1 cellular context compared by ENCODE assay signal in the genomic region with DNA sequence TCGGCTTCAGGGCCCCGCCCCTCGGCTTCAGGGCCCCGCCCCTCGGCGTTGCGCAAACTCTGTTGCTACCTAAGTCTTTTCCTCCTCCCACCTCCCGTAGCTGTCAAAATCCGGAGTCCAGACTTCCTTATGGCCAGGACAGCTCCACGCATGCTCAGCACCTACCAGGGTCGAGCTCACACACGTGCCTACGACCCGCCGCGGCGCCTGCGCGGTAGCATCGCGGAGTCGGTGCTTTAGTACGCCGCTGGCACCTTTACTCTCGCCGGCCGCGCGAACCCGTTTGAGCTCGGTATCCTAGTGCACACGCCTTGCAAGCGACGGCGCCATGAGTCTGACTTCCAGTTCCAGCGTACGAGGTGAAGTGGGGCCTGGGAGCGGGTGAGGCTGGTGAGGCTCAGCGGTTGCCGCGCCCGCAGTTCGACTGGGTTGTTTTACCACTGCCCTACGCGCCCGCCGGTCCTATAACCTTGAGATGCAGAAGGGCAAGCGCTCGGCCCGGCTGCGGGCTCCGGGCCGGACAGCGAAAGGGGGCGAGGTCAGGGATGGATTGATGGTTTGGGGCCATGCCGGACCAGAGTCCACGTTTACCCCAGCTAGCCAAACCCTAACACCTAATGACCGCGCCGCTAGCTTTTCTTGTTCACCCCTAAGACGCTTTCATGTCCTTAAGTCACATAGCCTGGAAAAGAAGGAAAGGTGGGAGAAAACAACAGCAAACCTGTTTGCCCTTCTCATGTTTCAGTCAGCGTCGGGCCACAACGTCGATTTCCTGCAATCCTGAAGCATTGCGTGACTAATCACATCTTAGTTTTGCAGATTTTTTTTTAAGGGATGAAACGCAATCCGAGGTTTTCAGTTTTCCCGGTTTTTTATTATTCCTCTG.
TF ChIP-seq lines count a peak whose summit lies in the region.

A gene (plus strand): TSS at position 217 of the 886 bp plus-strand sequence. CDS start 112 bp downstream, at position 329.

TF ChIP-seq in HepG2, 621 proteins besides CTCF, POLR2A, EP300 and RAD21 (continued from another document and continues in another):
- TF ChIP-seq, protein P1, sequence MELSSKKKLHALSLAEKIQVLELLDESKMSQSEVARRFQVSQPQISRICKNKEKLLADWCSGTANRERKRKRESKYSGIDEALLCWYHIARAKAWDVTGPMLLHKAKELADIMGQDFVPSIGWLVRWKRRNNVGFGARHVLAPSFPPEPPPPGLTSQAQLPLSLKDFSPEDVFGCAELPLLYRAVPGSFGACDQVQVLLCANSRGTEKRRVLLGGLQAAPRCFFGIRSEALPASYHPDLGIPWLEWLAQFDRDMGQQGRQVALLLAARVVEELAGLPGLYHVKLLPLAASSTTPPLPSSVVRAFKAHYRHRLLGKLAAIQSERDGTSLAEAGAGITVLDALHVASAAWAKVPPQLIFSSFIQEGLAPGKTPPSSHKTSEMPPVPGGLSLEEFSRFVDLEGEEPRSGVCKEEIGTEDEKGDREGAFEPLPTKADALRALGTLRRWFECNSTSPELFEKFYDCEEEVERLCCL (CRISPR knock-in tag; IDR thresholded peaks at IDR 0.05; ENCODE audit: borderline replicate concordance): no peak
- TF ChIP-seq RBM39 (IDR thresholded peaks at IDR 0.05; ENCODE audit: low read depth, low read length, poor library complexity, severe bottlenecking) (peak; percentile 29), ZFP41 (CRISPR knock-in tag; IDR thresholded peaks at IDR 0.05; ENCODE audit: borderline replicate concordance) (peak; percentile 96), ZNF75D (CRISPR knock-in tag; IDR thresholded peaks at IDR 0.05; ENCODE audit: borderline replicate concordance) (no peak), FOXK2 (IDR thresholded peaks at IDR 0.05) (peak; percentile 55; the same call in 1 of the 2 replicates), PPARG (CRISPR knock-in tag; conservative IDR thresholded peaks at IDR 0.05) (peak; percentile 65), EEA1 (CRISPR knock-in tag; IDR thresholded peaks at IDR 0.05; ENCODE audit: borderline replicate concordance) (peak; percentile 88; the same call in 1 of the 2 replicates), ZNF703 (CRISPR knock-in tag; IDR thresholded peaks at IDR 0.05; ENCODE audit: borderline replicate concordance) (peak; percentile 76; the same call in 1 of the 2 replicates), PITX1 (CRISPR knock-in tag; IDR thresholded peaks at IDR 0.05) (peak; percentile 87), ZNF441 (CRISPR knock-in tag; IDR thresholded peaks at IDR 0.05; ENCODE audit: borderline replicate concordance) (peak; percentile 91), GABPA (IDR thresholded peaks at IDR 0.05; ENCODE audit: low read depth, low read length) (no peak), GABPA (CRISPR knock-in tag; IDR thresholded peaks at IDR 0.05; ENCODE audit: low read depth) (peak; percentile 61), PRPF4 (IDR thresholded peaks at IDR 0.05; ENCODE audit: low read depth, low read length, poor library complexity, severe bottlenecking) (no peak), RFX3 (CRISPR knock-in tag; IDR thresholded peaks at IDR 0.05) (no peak), ZNF562 (CRISPR knock-in tag; IDR thresholded peaks at IDR 0.05; ENCODE audit: borderline replicate concordance) (peak; percentile 71; the same call in 1 of the 2 replicates), GATAD2A (CRISPR knock-in tag; IDR thresholded peaks at IDR 0.05) (peak; percentile 42), FOXP1 (IDR thresholded peaks at IDR 0.05) (no peak; the same call in 1 of the 2 replicates), FOXP1 (CRISPR knock-in tag; IDR thresholded peaks at IDR 0.05) (no peak), PRMT3 (CRISPR knock-in tag; IDR thresholded peaks at IDR 0.05; ENCODE audit: borderline replicate concordance, low read depth) (no peak; the same call in 1 of the 2 replicates), ZNF607 (CRISPR knock-in tag; IDR thresholded peaks at IDR 0.05; ENCODE audit: borderline replicate concordance) (peak; percentile 99), ZNF460 (CRISPR knock-in tag; IDR thresholded peaks at IDR 0.05; ENCODE audit: borderline replicate concordance) (no peak; the same call in 1 of the 2 replicates), ZFYVE20 (CRISPR knock-in tag; IDR thresholded peaks at IDR 0.05; ENCODE audit: borderline replicate concordance, low read depth) (peak; percentile 97), ZNF121 (CRISPR knock-in tag; IDR thresholded peaks at IDR 0.05) (peak; percentile 52; the same call in 1 of the 2 replicates), HMG20B (CRISPR knock-in tag; conservative IDR thresholded peaks at IDR 0.05) (no peak), NR2F6 (IDR thresholded peaks at IDR 0.05) (0 out of 2 replicates have a peak, but pooled peaks have one; percentile 32), NR2F6 (CRISPR knock-in tag; IDR thresholded peaks at IDR 0.05) (no peak; the same call in 1 of the 2 replicates), MIER2 (CRISPR knock-in tag; IDR thresholded peaks at IDR 0.05) (peak; percentile 71; the same call in 1 of the 2 replicates), HNF4G (IDR thresholded peaks at IDR 0.05; ENCODE audit: borderline replicate concordance, low read depth, low read length) (no peak), HNF4G (CRISPR knock-in tag; IDR thresholded peaks at IDR 0.05; ENCODE audit: borderline replicate concordance, low read depth) (peak; percentile 83), MATR3 (CRISPR knock-in tag; IDR thresholded peaks at IDR 0.05) (no peak), AHR (CRISPR knock-in tag; IDR thresholded peaks at IDR 0.05) (peak; percentile 97), ATM (IDR thresholded peaks at IDR 0.05; ENCODE audit: borderline replicate concordance) (no peak), DNMT3B (CRISPR knock-in tag; conservative IDR thresholded peaks at IDR 0.05) (peak; percentile 39; the same call in 1 of the 2 replicates), MEIS1 (CRISPR knock-in tag; IDR thresholded peaks at IDR 0.05; ENCODE audit: borderline replicate concordance) (peak; percentile 67; the same call in 1 of the 2 replicates), FOSL2 (CRISPR knock-in tag; IDR thresholded peaks at IDR 0.05) (peak; percentile 55), ZNF598 (CRISPR knock-in tag; IDR thresholded peaks at IDR 0.05; ENCODE audit: borderline replicate concordance) (peak; percentile 88; the same call in 1 of the 2 replicates), ZNF546 (CRISPR knock-in tag; conservative IDR thresholded peaks at IDR 0.05) (peak; percentile 97), MEIS2 (CRISPR knock-in tag; IDR thresholded peaks at IDR 0.05) (peak; percentile 88), ZNF260 (CRISPR knock-in tag; IDR thresholded peaks at IDR 0.05; ENCODE audit: borderline replicate concordance, low read depth) (no peak), ETV6 (CRISPR knock-in tag; conservative IDR thresholded peaks at IDR 0.05) (peak; percentile 67; the same call in 1 of the 2 replicates), ZNF761 (CRISPR knock-in tag; conservative IDR thresholded peaks at IDR 0.05) (peak; percentile 96), ZMAT3 (CRISPR knock-in tag; conservative IDR thresholded peaks at IDR 0.05) (peak; percentile 98), ARHGAP35 (CRISPR knock-in tag; IDR thresholded peaks at IDR 0.05; ENCODE audit: borderline replicate concordance) (peak; percentile 96), ZSCAN12 (CRISPR knock-in tag; IDR thresholded peaks at IDR 0.05) (peak; percentile 88; the same call in 1 of the 2 replicates), TOPORS (CRISPR knock-in tag; IDR thresholded peaks at IDR 0.05) (peak; percentile 99), ZNF431 (CRISPR knock-in tag; IDR thresholded peaks at IDR 0.05; ENCODE audit: borderline replicate concordance, low read depth) (peak; percentile 98), MTA1 (CRISPR knock-in tag; IDR thresholded peaks at IDR 0.05; ENCODE audit: borderline replicate concordance) (peak; percentile 71; the same call in 1 of the 2 replicates)
- TF ChIP-seq, protein P2, sequence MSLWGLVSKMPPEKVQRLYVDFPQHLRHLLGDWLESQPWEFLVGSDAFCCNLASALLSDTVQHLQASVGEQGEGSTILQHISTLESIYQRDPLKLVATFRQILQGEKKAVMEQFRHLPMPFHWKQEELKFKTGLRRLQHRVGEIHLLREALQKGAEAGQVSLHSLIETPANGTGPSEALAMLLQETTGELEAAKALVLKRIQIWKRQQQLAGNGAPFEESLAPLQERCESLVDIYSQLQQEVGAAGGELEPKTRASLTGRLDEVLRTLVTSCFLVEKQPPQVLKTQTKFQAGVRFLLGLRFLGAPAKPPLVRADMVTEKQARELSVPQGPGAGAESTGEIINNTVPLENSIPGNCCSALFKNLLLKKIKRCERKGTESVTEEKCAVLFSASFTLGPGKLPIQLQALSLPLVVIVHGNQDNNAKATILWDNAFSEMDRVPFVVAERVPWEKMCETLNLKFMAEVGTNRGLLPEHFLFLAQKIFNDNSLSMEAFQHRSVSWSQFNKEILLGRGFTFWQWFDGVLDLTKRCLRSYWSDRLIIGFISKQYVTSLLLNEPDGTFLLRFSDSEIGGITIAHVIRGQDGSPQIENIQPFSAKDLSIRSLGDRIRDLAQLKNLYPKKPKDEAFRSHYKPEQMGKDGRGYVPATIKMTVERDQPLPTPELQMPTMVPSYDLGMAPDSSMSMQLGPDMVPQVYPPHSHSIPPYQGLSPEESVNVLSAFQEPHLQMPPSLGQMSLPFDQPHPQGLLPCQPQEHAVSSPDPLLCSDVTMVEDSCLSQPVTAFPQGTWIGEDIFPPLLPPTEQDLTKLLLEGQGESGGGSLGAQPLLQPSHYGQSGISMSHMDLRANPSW (CRISPR knock-in tag; IDR thresholded peaks at IDR 0.05; ENCODE audit: borderline replicate concordance): no peak; the same call in 1 of the 2 replicates
- TF ChIP-seq, protein P3, sequence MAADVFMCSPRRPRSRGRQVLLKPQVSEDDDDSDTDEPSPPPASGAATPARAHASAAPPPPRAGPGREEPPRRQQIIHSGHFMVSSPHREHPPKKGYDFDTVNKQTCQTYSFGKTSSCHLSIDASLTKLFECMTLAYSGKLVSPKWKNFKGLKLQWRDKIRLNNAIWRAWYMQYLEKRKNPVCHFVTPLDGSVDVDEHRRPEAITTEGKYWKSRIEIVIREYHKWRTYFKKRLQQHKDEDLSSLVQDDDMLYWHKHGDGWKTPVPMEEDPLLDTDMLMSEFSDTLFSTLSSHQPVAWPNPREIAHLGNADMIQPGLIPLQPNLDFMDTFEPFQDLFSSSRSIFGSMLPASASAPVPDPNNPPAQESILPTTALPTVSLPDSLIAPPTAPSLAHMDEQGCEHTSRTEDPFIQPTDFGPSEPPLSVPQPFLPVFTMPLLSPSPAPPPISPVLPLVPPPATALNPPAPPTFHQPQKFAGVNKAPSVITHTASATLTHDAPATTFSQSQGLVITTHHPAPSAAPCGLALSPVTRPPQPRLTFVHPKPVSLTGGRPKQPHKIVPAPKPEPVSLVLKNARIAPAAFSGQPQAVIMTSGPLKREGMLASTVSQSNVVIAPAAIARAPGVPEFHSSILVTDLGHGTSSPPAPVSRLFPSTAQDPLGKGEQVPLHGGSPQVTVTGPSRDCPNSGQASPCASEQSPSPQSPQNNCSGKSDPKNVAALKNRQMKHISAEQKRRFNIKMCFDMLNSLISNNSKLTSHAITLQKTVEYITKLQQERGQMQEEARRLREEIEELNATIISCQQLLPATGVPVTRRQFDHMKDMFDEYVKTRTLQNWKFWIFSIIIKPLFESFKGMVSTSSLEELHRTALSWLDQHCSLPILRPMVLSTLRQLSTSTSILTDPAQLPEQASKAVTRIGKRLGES (CRISPR knock-in tag; IDR thresholded peaks at IDR 0.05; ENCODE audit: borderline replicate concordance): peak; percentile 44; the same call in 1 of the 2 replicates
- TF ChIP-seq, protein P4, sequence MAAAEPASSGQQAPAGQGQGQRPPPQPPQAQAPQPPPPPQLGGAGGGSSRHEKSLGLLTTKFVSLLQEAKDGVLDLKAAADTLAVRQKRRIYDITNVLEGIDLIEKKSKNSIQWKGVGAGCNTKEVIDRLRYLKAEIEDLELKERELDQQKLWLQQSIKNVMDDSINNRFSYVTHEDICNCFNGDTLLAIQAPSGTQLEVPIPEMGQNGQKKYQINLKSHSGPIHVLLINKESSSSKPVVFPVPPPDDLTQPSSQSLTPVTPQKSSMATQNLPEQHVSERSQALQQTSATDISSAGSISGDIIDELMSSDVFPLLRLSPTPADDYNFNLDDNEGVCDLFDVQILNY (CRISPR knock-in tag; conservative IDR thresholded peaks at IDR 0.05): peak; percentile 70; the same call in 1 of the 2 replicates
- TF ChIP-seq, protein P5, sequence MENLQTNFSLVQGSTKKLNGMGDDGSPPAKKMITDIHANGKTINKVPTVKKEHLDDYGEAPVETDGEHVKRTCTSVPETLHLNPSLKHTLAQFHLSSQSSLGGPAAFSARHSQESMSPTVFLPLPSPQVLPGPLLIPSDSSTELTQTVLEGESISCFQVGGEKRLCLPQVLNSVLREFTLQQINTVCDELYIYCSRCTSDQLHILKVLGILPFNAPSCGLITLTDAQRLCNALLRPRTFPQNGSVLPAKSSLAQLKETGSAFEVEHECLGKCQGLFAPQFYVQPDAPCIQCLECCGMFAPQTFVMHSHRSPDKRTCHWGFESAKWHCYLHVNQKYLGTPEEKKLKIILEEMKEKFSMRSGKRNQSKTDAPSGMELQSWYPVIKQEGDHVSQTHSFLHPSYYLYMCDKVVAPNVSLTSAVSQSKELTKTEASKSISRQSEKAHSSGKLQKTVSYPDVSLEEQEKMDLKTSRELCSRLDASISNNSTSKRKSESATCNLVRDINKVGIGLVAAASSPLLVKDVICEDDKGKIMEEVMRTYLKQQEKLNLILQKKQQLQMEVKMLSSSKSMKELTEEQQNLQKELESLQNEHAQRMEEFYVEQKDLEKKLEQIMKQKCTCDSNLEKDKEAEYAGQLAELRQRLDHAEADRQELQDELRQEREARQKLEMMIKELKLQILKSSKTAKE (CRISPR knock-in tag; IDR thresholded peaks at IDR 0.05; ENCODE audit: borderline replicate concordance): peak; percentile 20; the same call in 1 of the 2 replicates
- TF ChIP-seq, protein P6, sequence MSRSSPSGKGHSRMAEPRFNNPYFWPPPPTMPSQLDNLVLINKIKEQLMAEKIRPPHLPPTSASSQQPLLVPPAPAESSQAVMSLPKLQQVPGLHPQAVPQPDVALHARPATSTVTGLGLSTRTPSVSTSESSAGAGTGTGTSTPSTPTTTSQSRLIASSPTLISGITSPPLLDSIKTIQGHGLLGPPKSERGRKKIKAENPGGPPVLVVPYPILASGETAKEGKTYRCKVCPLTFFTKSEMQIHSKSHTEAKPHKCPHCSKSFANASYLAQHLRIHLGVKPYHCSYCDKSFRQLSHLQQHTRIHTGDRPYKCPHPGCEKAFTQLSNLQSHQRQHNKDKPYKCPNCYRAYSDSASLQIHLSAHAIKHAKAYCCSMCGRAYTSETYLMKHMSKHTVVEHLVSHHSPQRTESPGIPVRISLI (CRISPR knock-in tag; IDR thresholded peaks at IDR 0.05; ENCODE audit: borderline replicate concordance): no peak
- TF ChIP-seq, protein P7, sequence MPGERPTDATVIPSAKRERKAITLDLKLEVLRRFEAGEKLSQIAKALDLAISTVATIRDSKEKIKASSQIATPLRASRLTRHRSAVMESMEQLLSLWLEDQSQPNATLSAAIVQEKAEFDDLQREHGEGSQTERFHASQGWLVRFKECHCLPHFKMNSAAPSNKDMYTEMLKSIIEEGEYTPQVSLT (CRISPR knock-in tag; IDR thresholded peaks at IDR 0.05; ENCODE audit: borderline replicate concordance, low read depth): no peak
